Comparison of ENCODE assay signal across 2 cellular contexts in the genomic region with DNA sequence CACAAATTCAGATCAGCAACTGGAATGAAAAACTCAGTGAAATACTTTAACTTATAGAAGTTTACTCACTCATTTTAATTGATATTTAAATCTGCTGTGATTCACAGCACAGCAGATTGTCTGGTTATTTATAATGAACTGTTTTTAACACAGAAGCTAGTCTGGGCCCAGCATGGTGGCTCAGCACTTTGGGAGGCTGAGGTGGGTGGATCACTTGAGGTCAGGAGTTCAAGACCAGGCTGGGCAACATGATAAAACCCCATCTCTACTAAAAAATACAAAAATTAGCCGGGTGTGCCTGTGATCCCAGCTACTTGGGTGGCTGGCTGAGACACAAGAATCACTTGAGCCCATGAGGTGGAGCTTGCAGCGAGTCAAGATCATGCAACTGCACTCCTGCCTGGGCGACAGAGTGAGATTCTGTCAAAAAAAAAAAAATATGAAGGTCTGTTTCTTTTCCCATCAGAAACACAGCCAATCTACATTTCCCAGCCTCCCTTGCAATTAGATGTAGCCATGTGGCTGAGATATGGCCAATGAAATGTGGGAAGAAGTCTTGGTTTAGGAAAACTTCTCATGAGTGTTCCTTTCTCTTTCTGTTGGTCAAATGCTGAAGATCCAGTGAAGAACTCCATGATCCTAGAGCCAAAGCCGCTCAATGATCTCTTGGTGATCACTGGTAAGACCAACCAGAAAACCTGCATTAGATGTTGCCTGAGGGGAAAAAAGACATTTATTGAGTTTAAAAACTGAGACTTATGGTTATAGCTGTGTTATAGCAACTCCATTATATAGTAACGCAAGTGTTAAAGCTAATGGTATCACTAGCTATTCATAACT.
A peak's percentile ranks its signal among the peaks of the same experiment; 100 is the strongest.
TF ChIP-seq lines count a peak whose summit lies in the region.

No MANE protein-coding gene starts in this region.

TF ChIP-seq in HEK293, 187 proteins besides CTCF, POLR2A, EP300 and RAD21 (continued from another document):
- TF ChIP-seq ZNF704 (tag by site-specific recombination; IDR thresholded peaks at IDR 0.05) (no peak), ZNF501 (tag by site-specific recombination; IDR thresholded peaks at IDR 0.05) (no peak)
TF ChIP-seq in HEK293: peak in this region for 2.

TF ChIP-seq in K562, 482 proteins besides CTCF, POLR2A, EP300 and RAD21 (continued from another document and continues in another):
- TF ChIP-seq SIN3A (IDR thresholded peaks at IDR 0.05; ENCODE audit: borderline replicate concordance in 2 of 2, control insufficient read depth in 1 of 2, low read depth in 2 of 2, low read length in 2 of 2) = no peak
- peak; percentile 15; the same call in 1 of the 2 replicates for TF ChIP-seq LEF1 (IDR thresholded peaks at IDR 0.05)
- no peak for TF ChIP-seq GTF2E2 (tag; IDR thresholded peaks at IDR 0.05)
- no peak for TF ChIP-seq KLF10 (CRISPR knock-in tag; IDR thresholded peaks at IDR 0.05)
- TF ChIP-seq NFRKB (IDR thresholded peaks at IDR 0.05; ENCODE audit: low read depth) = peak; percentile 57; the same call in 1 of the 2 replicates
- TF ChIP-seq ZNF282 (CRISPR knock-in tag; IDR thresholded peaks at IDR 0.05) = no peak
- TF ChIP-seq, protein P1, sequence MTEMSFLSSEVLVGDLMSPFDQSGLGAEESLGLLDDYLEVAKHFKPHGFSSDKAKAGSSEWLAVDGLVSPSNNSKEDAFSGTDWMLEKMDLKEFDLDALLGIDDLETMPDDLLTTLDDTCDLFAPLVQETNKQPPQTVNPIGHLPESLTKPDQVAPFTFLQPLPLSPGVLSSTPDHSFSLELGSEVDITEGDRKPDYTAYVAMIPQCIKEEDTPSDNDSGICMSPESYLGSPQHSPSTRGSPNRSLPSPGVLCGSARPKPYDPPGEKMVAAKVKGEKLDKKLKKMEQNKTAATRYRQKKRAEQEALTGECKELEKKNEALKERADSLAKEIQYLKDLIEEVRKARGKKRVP (CRISPR knock-in tag; IDR thresholded peaks at IDR 0.05) = no peak
- TF ChIP-seq, protein P2, sequence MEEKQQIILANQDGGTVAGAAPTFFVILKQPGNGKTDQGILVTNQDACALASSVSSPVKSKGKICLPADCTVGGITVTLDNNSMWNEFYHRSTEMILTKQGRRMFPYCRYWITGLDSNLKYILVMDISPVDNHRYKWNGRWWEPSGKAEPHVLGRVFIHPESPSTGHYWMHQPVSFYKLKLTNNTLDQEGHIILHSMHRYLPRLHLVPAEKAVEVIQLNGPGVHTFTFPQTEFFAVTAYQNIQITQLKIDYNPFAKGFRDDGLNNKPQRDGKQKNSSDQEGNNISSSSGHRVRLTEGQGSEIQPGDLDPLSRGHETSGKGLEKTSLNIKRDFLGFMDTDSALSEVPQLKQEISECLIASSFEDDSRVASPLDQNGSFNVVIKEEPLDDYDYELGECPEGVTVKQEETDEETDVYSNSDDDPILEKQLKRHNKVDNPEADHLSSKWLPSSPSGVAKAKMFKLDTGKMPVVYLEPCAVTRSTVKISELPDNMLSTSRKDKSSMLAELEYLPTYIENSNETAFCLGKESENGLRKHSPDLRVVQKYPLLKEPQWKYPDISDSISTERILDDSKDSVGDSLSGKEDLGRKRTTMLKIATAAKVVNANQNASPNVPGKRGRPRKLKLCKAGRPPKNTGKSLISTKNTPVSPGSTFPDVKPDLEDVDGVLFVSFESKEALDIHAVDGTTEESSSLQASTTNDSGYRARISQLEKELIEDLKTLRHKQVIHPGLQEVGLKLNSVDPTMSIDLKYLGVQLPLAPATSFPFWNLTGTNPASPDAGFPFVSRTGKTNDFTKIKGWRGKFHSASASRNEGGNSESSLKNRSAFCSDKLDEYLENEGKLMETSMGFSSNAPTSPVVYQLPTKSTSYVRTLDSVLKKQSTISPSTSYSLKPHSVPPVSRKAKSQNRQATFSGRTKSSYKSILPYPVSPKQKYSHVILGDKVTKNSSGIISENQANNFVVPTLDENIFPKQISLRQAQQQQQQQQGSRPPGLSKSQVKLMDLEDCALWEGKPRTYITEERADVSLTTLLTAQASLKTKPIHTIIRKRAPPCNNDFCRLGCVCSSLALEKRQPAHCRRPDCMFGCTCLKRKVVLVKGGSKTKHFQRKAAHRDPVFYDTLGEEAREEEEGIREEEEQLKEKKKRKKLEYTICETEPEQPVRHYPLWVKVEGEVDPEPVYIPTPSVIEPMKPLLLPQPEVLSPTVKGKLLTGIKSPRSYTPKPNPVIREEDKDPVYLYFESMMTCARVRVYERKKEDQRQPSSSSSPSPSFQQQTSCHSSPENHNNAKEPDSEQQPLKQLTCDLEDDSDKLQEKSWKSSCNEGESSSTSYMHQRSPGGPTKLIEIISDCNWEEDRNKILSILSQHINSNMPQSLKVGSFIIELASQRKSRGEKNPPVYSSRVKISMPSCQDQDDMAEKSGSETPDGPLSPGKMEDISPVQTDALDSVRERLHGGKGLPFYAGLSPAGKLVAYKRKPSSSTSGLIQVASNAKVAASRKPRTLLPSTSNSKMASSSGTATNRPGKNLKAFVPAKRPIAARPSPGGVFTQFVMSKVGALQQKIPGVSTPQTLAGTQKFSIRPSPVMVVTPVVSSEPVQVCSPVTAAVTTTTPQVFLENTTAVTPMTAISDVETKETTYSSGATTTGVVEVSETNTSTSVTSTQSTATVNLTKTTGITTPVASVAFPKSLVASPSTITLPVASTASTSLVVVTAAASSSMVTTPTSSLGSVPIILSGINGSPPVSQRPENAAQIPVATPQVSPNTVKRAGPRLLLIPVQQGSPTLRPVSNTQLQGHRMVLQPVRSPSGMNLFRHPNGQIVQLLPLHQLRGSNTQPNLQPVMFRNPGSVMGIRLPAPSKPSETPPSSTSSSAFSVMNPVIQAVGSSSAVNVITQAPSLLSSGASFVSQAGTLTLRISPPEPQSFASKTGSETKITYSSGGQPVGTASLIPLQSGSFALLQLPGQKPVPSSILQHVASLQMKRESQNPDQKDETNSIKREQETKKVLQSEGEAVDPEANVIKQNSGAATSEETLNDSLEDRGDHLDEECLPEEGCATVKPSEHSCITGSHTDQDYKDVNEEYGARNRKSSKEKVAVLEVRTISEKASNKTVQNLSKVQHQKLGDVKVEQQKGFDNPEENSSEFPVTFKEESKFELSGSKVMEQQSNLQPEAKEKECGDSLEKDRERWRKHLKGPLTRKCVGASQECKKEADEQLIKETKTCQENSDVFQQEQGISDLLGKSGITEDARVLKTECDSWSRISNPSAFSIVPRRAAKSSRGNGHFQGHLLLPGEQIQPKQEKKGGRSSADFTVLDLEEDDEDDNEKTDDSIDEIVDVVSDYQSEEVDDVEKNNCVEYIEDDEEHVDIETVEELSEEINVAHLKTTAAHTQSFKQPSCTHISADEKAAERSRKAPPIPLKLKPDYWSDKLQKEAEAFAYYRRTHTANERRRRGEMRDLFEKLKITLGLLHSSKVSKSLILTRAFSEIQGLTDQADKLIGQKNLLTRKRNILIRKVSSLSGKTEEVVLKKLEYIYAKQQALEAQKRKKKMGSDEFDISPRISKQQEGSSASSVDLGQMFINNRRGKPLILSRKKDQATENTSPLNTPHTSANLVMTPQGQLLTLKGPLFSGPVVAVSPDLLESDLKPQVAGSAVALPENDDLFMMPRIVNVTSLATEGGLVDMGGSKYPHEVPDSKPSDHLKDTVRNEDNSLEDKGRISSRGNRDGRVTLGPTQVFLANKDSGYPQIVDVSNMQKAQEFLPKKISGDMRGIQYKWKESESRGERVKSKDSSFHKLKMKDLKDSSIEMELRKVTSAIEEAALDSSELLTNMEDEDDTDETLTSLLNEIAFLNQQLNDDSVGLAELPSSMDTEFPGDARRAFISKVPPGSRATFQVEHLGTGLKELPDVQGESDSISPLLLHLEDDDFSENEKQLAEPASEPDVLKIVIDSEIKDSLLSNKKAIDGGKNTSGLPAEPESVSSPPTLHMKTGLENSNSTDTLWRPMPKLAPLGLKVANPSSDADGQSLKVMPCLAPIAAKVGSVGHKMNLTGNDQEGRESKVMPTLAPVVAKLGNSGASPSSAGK (IDR thresholded peaks at IDR 0.05) = peak; percentile 37; the same call in 1 of the 2 replicates
- TF ChIP-seq C11orf30 (IDR thresholded peaks at IDR 0.05; ENCODE audit: low read depth) = peak; percentile 35; the same call in 1 of the 2 replicates
- TF ChIP-seq, protein P3, sequence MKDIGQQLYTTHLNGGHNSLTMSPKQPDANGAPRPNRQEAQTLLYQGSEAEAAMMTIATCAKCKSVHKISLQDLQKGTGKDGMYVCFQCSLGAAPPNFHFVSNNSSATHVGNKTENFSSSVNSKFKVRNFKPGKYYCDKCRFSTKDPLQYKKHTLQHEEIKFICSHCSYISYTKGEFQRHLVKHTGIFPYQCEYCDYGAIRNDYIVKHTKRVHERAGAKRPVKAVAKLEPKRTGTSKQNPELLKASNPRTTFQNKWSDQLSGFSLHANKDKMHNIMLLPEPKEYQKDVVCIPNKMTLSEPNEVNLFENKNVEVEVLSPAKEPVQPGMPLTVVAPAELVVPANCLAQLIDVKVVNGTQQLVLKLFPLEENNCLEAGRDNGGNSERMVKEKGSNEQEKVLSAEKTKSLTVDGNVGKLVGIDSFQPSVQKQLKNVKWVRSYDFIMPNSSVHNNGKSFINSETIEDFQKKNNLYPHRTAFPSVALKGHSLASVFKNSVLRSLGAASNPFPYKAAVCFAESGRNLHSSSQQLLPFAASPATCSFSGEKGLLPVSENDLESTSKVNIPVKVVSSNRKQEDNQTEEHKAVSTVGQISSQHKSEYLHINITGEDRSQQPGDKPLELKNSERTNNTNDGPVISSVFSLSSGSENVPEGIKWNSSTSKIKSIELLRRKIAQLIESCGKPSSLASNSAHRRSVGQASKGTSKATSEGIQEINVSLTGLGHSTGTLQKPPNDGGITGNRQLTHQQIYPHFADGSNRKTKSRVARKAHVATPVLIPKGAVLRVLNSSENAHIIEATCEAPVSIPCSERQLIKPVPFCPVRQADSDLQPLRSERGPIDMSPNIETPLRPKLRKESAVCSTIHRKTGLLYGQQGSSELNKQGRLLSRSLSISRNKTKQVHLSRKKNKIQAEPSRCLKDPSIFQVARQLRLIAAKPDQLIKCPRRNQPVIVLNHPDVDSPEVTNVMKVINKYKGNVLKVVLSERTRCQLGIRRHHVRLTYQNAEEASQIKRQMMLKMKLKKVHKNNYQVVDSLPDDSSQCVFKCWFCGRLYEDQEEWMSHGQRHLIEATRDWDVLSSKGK (CRISPR knock-in tag; IDR thresholded peaks at IDR 0.05) = no peak
- TF ChIP-seq RBM14 (IDR thresholded peaks at IDR 0.05; ENCODE audit: borderline replicate concordance, insufficient read depth, low read depth, low read length) = no peak
- TF ChIP-seq HNRNPK (IDR thresholded peaks at IDR 0.05; ENCODE audit: low read depth, low read length, poor library complexity, severe bottlenecking) = no peak
- TF ChIP-seq SIN3B (IDR thresholded peaks at IDR 0.05; ENCODE audit: low read depth) = no peak
- TF ChIP-seq ZNF551 (CRISPR knock-in tag; IDR thresholded peaks at IDR 0.05) = no peak
- TF ChIP-seq, protein P4, sequence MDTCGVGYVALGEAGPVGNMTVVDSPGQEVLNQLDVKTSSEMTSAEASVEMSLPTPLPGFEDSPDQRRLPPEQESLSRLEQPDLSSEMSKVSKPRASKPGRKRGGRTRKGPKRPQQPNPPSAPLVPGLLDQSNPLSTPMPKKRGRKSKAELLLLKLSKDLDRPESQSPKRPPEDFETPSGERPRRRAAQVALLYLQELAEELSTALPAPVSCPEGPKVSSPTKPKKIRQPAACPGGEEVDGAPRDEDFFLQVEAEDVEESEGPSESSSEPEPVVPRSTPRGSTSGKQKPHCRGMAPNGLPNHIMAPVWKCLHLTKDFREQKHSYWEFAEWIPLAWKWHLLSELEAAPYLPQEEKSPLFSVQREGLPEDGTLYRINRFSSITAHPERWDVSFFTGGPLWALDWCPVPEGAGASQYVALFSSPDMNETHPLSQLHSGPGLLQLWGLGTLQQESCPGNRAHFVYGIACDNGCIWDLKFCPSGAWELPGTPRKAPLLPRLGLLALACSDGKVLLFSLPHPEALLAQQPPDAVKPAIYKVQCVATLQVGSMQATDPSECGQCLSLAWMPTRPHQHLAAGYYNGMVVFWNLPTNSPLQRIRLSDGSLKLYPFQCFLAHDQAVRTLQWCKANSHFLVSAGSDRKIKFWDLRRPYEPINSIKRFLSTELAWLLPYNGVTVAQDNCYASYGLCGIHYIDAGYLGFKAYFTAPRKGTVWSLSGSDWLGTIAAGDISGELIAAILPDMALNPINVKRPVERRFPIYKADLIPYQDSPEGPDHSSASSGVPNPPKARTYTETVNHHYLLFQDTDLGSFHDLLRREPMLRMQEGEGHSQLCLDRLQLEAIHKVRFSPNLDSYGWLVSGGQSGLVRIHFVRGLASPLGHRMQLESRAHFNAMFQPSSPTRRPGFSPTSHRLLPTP (IDR thresholded peaks at IDR 0.05; ENCODE audit: borderline replicate concordance, extremely low read depth, insufficient read length) = peak; percentile 45
- TF ChIP-seq HES1 (IDR thresholded peaks at IDR 0.05; ENCODE audit: low read depth) = no peak
- TF ChIP-seq, protein P5, sequence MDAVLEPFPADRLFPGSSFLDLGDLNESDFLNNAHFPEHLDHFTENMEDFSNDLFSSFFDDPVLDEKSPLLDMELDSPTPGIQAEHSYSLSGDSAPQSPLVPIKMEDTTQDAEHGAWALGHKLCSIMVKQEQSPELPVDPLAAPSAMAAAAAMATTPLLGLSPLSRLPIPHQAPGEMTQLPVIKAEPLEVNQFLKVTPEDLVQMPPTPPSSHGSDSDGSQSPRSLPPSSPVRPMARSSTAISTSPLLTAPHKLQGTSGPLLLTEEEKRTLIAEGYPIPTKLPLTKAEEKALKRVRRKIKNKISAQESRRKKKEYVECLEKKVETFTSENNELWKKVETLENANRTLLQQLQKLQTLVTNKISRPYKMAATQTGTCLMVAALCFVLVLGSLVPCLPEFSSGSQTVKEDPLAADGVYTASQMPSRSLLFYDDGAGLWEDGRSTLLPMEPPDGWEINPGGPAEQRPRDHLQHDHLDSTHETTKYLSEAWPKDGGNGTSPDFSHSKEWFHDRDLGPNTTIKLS (IDR thresholded peaks at IDR 0.05; ENCODE audit: borderline replicate concordance, low read depth) = no peak
- no peak for TF ChIP-seq ZSCAN29 (IDR thresholded peaks at IDR 0.05)
- no peak for TF ChIP-seq HNRNPUL1 (IDR thresholded peaks at IDR 0.05; ENCODE audit: low read length)
- peak; percentile 48; the same call in 1 of the 2 replicates for TF ChIP-seq TAL1 (IDR thresholded peaks at IDR 0.05)
- peak; percentile 53; the same call in 1 of the 2 replicates for TF ChIP-seq L3MBTL2 (IDR thresholded peaks at IDR 0.05)
- 0 out of 2 replicates have a peak, but pooled peaks have one; percentile 13 for TF ChIP-seq CREM (IDR thresholded peaks at IDR 0.05; ENCODE audit: low read depth)
- TF ChIP-seq ARID1B (IDR thresholded peaks at IDR 0.05) = peak; percentile 64
- TF ChIP-seq HIVEP1 (CRISPR knock-in tag; IDR thresholded peaks at IDR 0.05) = no peak
- peak; percentile 60 for TF ChIP-seq NCOR1 (IDR thresholded peaks at IDR 0.05)
- TF ChIP-seq TEAD4 (IDR thresholded peaks at IDR 0.05; ENCODE audit: low read length) = 0 out of 2 replicates have a peak, but pooled peaks have one; percentile 19
- TF ChIP-seq TEAD4 (CRISPR knock-in tag; IDR thresholded peaks at IDR 0.05; ENCODE audit: borderline replicate concordance) = no peak
- no peak for TF ChIP-seq CHD4 (IDR thresholded peaks at IDR 0.05; ENCODE audit: insufficient read depth, insufficient replicate concordance, low read depth, low read length, poor library complexity, severe bottlenecking)
- TF ChIP-seq ZNF644 (tag; IDR thresholded peaks at IDR 0.05; ENCODE audit: low read depth) = peak; percentile 66; the same call in 1 of the 2 replicates
- no peak for TF ChIP-seq HNRNPH1 (optimal IDR thresholded peaks at IDR 0.05; ENCODE audit: low read depth, low read length)
- peak; percentile 84 to 92 for TF ChIP-seq KDM1A (IDR thresholded peaks at IDR 0.05)
